In the genomic region with DNA sequence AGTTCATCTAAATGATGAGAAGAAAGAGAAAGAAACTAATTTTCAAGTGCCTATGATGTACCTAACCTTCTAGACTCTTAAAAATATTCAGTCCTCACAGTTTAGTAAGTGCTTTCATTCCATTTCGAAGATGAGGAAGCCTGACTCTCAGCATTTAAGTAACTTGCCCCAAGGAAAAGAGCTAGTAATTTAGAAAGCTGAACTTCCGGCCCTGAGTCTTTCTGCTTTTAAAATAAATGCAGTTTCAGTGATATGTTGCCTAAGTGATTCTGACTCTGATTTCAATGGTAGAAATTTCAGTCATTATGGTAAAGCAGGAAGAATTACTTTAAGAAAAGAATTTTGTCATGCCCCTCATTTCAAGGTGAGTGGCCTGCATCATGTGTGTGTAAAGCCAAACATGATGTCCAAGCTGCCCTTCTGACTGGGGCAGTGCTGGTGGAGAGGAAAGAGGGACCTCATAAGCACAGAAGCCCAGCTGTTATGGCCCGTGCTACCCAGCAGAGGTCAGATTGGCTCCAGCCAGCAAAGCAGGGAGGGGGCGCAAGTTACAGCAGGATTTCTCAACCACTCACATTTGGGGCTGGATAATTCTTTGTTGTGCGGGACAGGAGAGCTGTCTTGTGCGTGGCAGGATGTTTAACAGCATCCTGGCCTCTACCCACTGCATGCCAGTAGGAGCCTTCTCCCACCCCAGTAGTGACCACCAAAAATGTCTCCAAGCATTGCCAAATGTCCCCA, we compare ENCODE assay signal across 9 cellular contexts. TPM values are rescaled to one million over a fixed set of nuclear protein-coding genes. Genes with fewer than 3 reads are reported as not detected.
DNase-seq lines count a peak whose midpoint lies in the region; ATAC-seq lines count a peak whose summit lies in the region.
"Had no signal": no experiment of that assay in that cellular context is flagged by ENCODE, and none has a peak within 500 bp of the region (broad histone marks: within the 10 kb centered on the region; RNA-seq: fewer than 3 reads in every experiment).

No MANE protein-coding gene starts in this region.

- no peaks in the 10 kb centered on the region for H3K27me3 ChIP-seq in thymus (ENCODE audit: control insufficient read depth, insufficient read depth)

- H3K4me1 ChIP-seq in thymus (ENCODE audit: control insufficient read depth, insufficient read depth, low read length) = no peaks in the 10 kb centered on the region

- no peaks in the 10 kb centered on the region for H3K9me3 ChIP-seq in thymus (ENCODE audit: control insufficient read depth)

- in situ Hi-C loops in SK-MEL-5 (cut with HindIII; ENCODE audit: low pct_unique_long_range_greater_than_20kb, low sequenced_read_pairs) = no loop called here

- no peak overlapping the region for H3K4me3 ChIP-seq in thymus (ENCODE audit: low read length)

- ATAC-seq in Right ventricle myocardium superior (ENCODE audit: poor library complexity) (peak; percentile 58), HG03378 (IDR thresholded peaks at IDR 0.05; ENCODE audit: unreplicated experiment) (no peak)
- no peak for ATAC-seq in activated CD4-positive, CD25-positive, alpha-beta regulatory T cell treated with anti-CD3 and anti-CD28 coated beads, Interleukin-2, amount 50 U/mL, for 24 hours

- 86% methylated on average over 6 of the region's 6 CpGs for WGBS in thymus

- H3K36me3 ChIP-seq in thymus (ENCODE audit: control insufficient read depth, insufficient read depth) = no peaks in the 10 kb centered on the region

- intact Hi-C loops in Right ventricle myocardium superior (cut with DNase I) = no loop called here

- peak; percentile 21 for DNase-seq in SKM-1 treated with dmso at 0.1 percent for 144 hours (lab: John Stamatoyannopoulos, UW; ENCODE audit: unreplicated experiment)
- DNase-seq in SKM-1 (lab: John Stamatoyannopoulos, UW; ENCODE audit: unreplicated experiment) = no peak
- DNase-seq in SK-MEL-5 (ENCODE audit: low read depth, low spot score) = peak; percentile 68
- no peak for DNase-seq in Right ventricle myocardium superior
- DNase-seq in HUDEP-2 (lab: John Stamatoyannopoulos, UW; ENCODE audit: unreplicated experiment in 76 of 76) = no peak
- DNase-seq: CD4-positive, alpha-beta memory T cell had no signal

- H3K27ac ChIP-seq in thymus (ENCODE audit: low read depth) = peak overlapping the region; percentile 5

RNA-seq across cellular contexts. Expression of a gene that starts 10.7 kb away (rescaled TPM):
- total RNA-seq in SK-MEL-5 (2014; rRNA removed; shearing (Covaris generic)) = 0.11 TPM in 1 of 2 replicates, not detected in the other
- polyA plus RNA-seq in SK-MEL-5 (2015; cell fraction: cytosol; rRNA removed) = 0.39 TPM in 1 of 2 replicates, not detected in the other
- polyA plus RNA-seq in SK-MEL-5 (2015; cell fraction: nucleus; rRNA removed) = 1.6 TPM in 1 of 2 replicates, not detected in the other
- total RNA-seq in Right ventricle myocardium superior = 0.40 TPM
- 0.62 TPM for polyA plus RNA-seq in thymus
- total RNA-seq: CD4-positive, alpha-beta memory T cell had no signal
- polyA plus RNA-seq: CD4-positive, alpha-beta memory T cell had no signal

RNA-seq across cellular contexts. Expression of a gene that starts 28.2 kb away (rescaled TPM):
- total RNA-seq in SK-MEL-5 (2014; rRNA removed; shearing (Covaris generic)) = not detected in 2 replicates
- not detected in 2 replicates for polyA plus RNA-seq in SK-MEL-5 (2015; cell fraction: cytosol; rRNA removed)
- 0.99 TPM in 1 of 2 replicates, not detected in the other for polyA plus RNA-seq in SK-MEL-5 (2015; cell fraction: nucleus; rRNA removed)
- total RNA-seq in Right ventricle myocardium superior = 12.6 TPM
- 0.66 TPM for polyA plus RNA-seq in thymus
- total RNA-seq: CD4-positive, alpha-beta memory T cell had no signal
- polyA plus RNA-seq: CD4-positive, alpha-beta memory T cell had no signal

RNA-seq across cellular contexts. Expression of a gene that starts 43.0 kb away (rescaled TPM):
- total RNA-seq in SK-MEL-5 (2014; rRNA removed; shearing (Covaris generic)) = 51.9 and 59.8 TPM in 2 replicates
- 102 and 128 TPM in 2 replicates for polyA plus RNA-seq in SK-MEL-5 (2015; cell fraction: cytosol; rRNA removed)
- polyA plus RNA-seq in SK-MEL-5 (2015; cell fraction: nucleus; rRNA removed) = 19.7 and 40.9 TPM in 2 replicates
- 225 TPM for total RNA-seq in Right ventricle myocardium superior
- 77.3 TPM for polyA plus RNA-seq in thymus

RNA-seq across cellular contexts. Expression of a gene that starts 46.6 kb away (rescaled TPM):
- total RNA-seq in SK-MEL-5 (2014; rRNA removed; shearing (Covaris generic)) = not detected in 2 replicates
- polyA plus RNA-seq in SK-MEL-5 (2015; cell fraction: cytosol; rRNA removed) = not detected in 2 replicates
- polyA plus RNA-seq in SK-MEL-5 (2015; cell fraction: nucleus; rRNA removed) = not detected in 2 replicates
- 210 TPM for total RNA-seq in Right ventricle myocardium superior
- 1.3 TPM for polyA plus RNA-seq in thymus
- total RNA-seq: CD4-positive, alpha-beta memory T cell had no signal
- polyA plus RNA-seq: CD4-positive, alpha-beta memory T cell had no signal

Comparison
In these comparisons a context has a peak if more than half of its experiments do, and no peak if none do; other contexts are left out.
1. DNase-seq: peak in SKM-1 treated with dmso at 0.1 percent for 144 hours (single experiment) and SK-MEL-5 (single experiment); none in SKM-1 (single experiment), Right ventricle myocardium superior (single experiment) and HUDEP-2 (0 of 76).
2. RNA of a gene that starts 28.2 kb away (total RNA-seq): 12.6 TPM in Right ventricle myocardium superior (single experiment); not detected in SK-MEL-5; every median in the first group is over 10 times any median in the second.